ENCODE assay signal across 16 cellular contexts in genomic region chr22:21055880-21056319, GRCh38. TPM values are rescaled to one million over a fixed set of nuclear protein-coding genes. Genes with fewer than 3 reads are reported as not detected.
DNase-seq lines count a peak whose midpoint lies in the region; ATAC-seq and TF ChIP-seq lines count a peak whose summit lies in the region.
"Had no signal": no experiment of that assay in that cellular context is flagged by ENCODE, and none has a peak within 500 bp of the region (broad histone marks: within the 10 kb centered on the region; RNA-seq: fewer than 3 reads in every experiment).

No MANE protein-coding gene starts in this region.

- H3K27ac Mint-ChIP-seq in CD4-positive, CD25-positive, alpha-beta regulatory T cell: no peak overlapping the region
- H3K27ac Mint-ChIP-seq in endothelial cell (ENCODE audit: unreplicated experiment): peak overlapping the region; percentile 36

- H3K4me1 ChIP-seq in CD4-positive, CD25-positive, alpha-beta regulatory T cell (ENCODE audit: control insufficient read depth, insufficient read depth, low read length, poor library complexity, severe bottlenecking): peaks cover 8% of the 10 kb centered on the region
- peaks cover 16% of the 10 kb centered on the region for H3K4me1 ChIP-seq in OCI-LY7 (ENCODE audit: insufficient read depth, low read length, poor library complexity, severe bottlenecking)
- H3K4me1 ChIP-seq: ascending aorta, testis had no signal

- peak overlapping the region in 3 of 4 donors; percentile 56 to 67 (median 64) for H3K4me3 Mint-ChIP-seq in CD4-positive, CD25-positive, alpha-beta regulatory T cell
- no peak overlapping the region for H3K4me3 Mint-ChIP-seq in endothelial cell (ENCODE audit: unreplicated experiment)

- POLR2A ChIA-PET in OCI-LY7 (lab: Charles Lee): no interaction called here

- no TSS peak for BruUV-seq in OCI-LY7 (replicated peaks; lab: Mats Ljungman, UMichigan)

- peaks cover 0 to 23% (median 4%) of the 10 kb centered on the region in 4 donors for H3K4me1 Mint-ChIP-seq in CD4-positive, CD25-positive, alpha-beta regulatory T cell
- H3K4me1 Mint-ChIP-seq in endothelial cell (ENCODE audit: unreplicated experiment): peaks cover 27% of the 10 kb centered on the region

- H3K9me2 ChIP-seq in OCI-LY7 (ENCODE audit: insufficient read depth, low read length): no peaks in the 10 kb centered on the region

- intact Hi-C loops in OCI-LY7 (cut with micrococcal nuclease; ENCODE audit: unreplicated experiment): no loop called here

- no peaks in the 10 kb centered on the region for H3K36me3 ChIP-seq in CD4-positive, CD25-positive, alpha-beta regulatory T cell (ENCODE audit: control insufficient read depth, insufficient read depth, low read length)
- H3K36me3 ChIP-seq in OCI-LY7 (ENCODE audit: insufficient read depth, low read length): no peaks in the 10 kb centered on the region
- H3K36me3 ChIP-seq: ascending aorta had no signal

- H3K27me3 ChIP-seq in CD4-positive, CD25-positive, alpha-beta regulatory T cell (ENCODE audit: control insufficient read depth, insufficient read depth, low read length): peaks cover 3% of the 10 kb centered on the region
- H3K27me3 ChIP-seq: ascending aorta, testis had no signal

- peaks cover 10% of the 10 kb centered on the region for H3K27me3 Mint-ChIP-seq in CD4-positive, CD25-positive, alpha-beta regulatory T cell
- H3K27me3 Mint-ChIP-seq in endothelial cell (ENCODE audit: unreplicated experiment): peaks cover 20% of the 10 kb centered on the region

- no peaks in the 10 kb centered on the region for H4K20me1 ChIP-seq in OCI-LY7 (ENCODE audit: insufficient read depth, low read length)

- no peak overlapping the region for H3K27ac ChIP-seq in CD4-positive, CD25-positive, alpha-beta regulatory T cell (ENCODE audit: insufficient read depth, low read length, poor library complexity, severe bottlenecking)
- no peak overlapping the region for H3K27ac ChIP-seq in OCI-LY7 (ENCODE audit: low read depth, low read length, poor library complexity, severe bottlenecking)
- H3K27ac ChIP-seq: ascending aorta, dorsolateral prefrontal cortex, testis had no signal

- 0 out of 2 replicates have a peak overlapping the region, but pooled peaks have one; percentile 34 for H2AFZ ChIP-seq in OCI-LY7 (ENCODE audit: low read length)

- H3K36me3 Mint-ChIP-seq in CD4-positive, CD25-positive, alpha-beta regulatory T cell: no peaks in the 10 kb centered on the region
- no peaks in the 10 kb centered on the region for H3K36me3 Mint-ChIP-seq in endothelial cell (ENCODE audit: low read depth, unreplicated experiment)

- no peak for ATAC-seq in CD4-positive, CD25-positive, alpha-beta regulatory T cell (ENCODE audit: low read depth in 2 of 2)
- ATAC-seq in HG02885 (IDR thresholded peaks at IDR 0.05; ENCODE audit: poor library complexity, unreplicated experiment) (no peak), GM21723 (IDR thresholded peaks at IDR 0.05; ENCODE audit: unreplicated experiment) (no peak)

- no peaks in the 10 kb centered on the region for H3K9me3 Mint-ChIP-seq in CD4-positive, CD25-positive, alpha-beta regulatory T cell
- H3K9me3 Mint-ChIP-seq in endothelial cell (ENCODE audit: unreplicated experiment): no peaks in the 10 kb centered on the region

- CTCF ChIA-PET in OCI-LY7 (lab: Charles Lee; ENCODE audit: unreplicated experiment): interaction anchor here (0.5 to 0.6 kb wide), 2 partner anchors 41 to 248 kb away, joined by 3 read pairs; partner anchors contain the start of gene P2RX6

- H3K9me3 ChIP-seq in CD4-positive, CD25-positive, alpha-beta regulatory T cell (ENCODE audit: control insufficient read depth in 2 of 2, low read length in 2 of 2): no peaks in the 10 kb centered on the region
- H3K9me3 ChIP-seq in OCI-LY7 (ENCODE audit: low read length): no peaks in the 10 kb centered on the region
- H3K9me3 ChIP-seq: ascending aorta, testis had no signal

- H3K79me2 ChIP-seq in OCI-LY7 (ENCODE audit: insufficient read depth, low read depth, low read length): no peaks in the 10 kb centered on the region

- TF ChIP-seq CTCF in OCI-LY7 (conservative IDR thresholded peaks at IDR 0.05; ENCODE audit: low read length): no peak
- TF ChIP-seq CTCF in endothelial cell (IDR thresholded peaks at IDR 0.05; ENCODE audit: unreplicated experiment): no peak

- peak overlapping the region; percentile 46; the same call in 1 of the 2 replicates for H3K4me2 ChIP-seq in OCI-LY7 (ENCODE audit: low read length)

- no peak overlapping the region for H3K4me3 ChIP-seq in CD4-positive, CD25-positive, alpha-beta regulatory T cell (ENCODE audit: low read depth, low read length)
- H3K4me3 ChIP-seq in OCI-LY7 (ENCODE audit: low read depth, low read length, poor library complexity, severe bottlenecking): no peak overlapping the region
- H3K4me3 ChIP-seq: ascending aorta, dorsolateral prefrontal cortex, testis had no signal

- DNase-seq in CD4-positive, CD25-positive, alpha-beta regulatory T cell: no peak
- DNase-seq in CMK (ENCODE audit: low read depth): peak; percentile 42
- DNase-seq in OCI-LY7 (ENCODE audit: low spot score): no peak
- no peak for DNase-seq in endothelial cell (ENCODE audit: low spot score)
- DNase-seq in superior temporal gyrus (ENCODE audit: extremely low spot score): no peak
- DNase-seq in stimulated activated CD4-positive, alpha-beta T cell treated with anti-CD3 and anti-CD28 coated beads, Interleukin-4, amount 100 ng/mL, for 1 hour: no peak
- DNase-seq: Calu3, dorsolateral prefrontal cortex, NCI-H1105, nucleus accumbens, testis had no signal

RNA-seq across cellular contexts. Expression of gene LRRC74B, which starts 10.2 kb away (rescaled TPM):
- total RNA-seq in CD4-positive, CD25-positive, alpha-beta regulatory T cell: 0.10 TPM
- not detected for polyA plus RNA-seq in CD4-positive, CD25-positive, alpha-beta regulatory T cell
- not detected in 2 replicates for total RNA-seq in OCI-LY7 (2014; rRNA removed; shearing (Covaris generic))
- not detected in 2 replicates for total RNA-seq in OCI-LY7 (2022)
- total RNA-seq in endothelial cell (ENCODE audit: unreplicated experiment): not detected
- total RNA-seq: Calu3, skeletal muscle tissue had no signal

RNA-seq across cellular contexts. Expression of gene SLC7A4, which starts 23.5 kb away (rescaled TPM):
- total RNA-seq in CD4-positive, CD25-positive, alpha-beta regulatory T cell: not detected
- under 1 TPM in 1 of 4 donors, not detected in 3; 0.09 TPM for polyA plus RNA-seq in CD4-positive, CD25-positive, alpha-beta regulatory T cell
- not detected in 2 replicates for total RNA-seq in OCI-LY7 (2014; rRNA removed; shearing (Covaris generic))
- total RNA-seq in OCI-LY7 (2022) (not detected in 2 replicates), endothelial cell (ENCODE audit: unreplicated experiment) (not detected)
- total RNA-seq: RPMI7951 had no signal

RNA-seq across cellular contexts. Expression of gene P2RX6, which starts 40.9 kb away (rescaled TPM):
- 0.59 TPM for total RNA-seq in CD4-positive, CD25-positive, alpha-beta regulatory T cell
- under 1 TPM in 1 of 4 donors, not detected in 3; 0.10 TPM for polyA plus RNA-seq in CD4-positive, CD25-positive, alpha-beta regulatory T cell
- total RNA-seq in OCI-LY7 (2014; rRNA removed; shearing (Covaris generic)): 0.06 TPM in 1 of 2 replicates, not detected in the other
- total RNA-seq in OCI-LY7 (2022) (0.30 and 0.32 TPM in 2 replicates), endothelial cell (ENCODE audit: unreplicated experiment) (not detected)
- total RNA-seq: ascending aorta had no signal

RNA-seq across cellular contexts. Expression of gene THAP7, which starts 54.0 kb away (rescaled TPM):
- 41.7 TPM for total RNA-seq in CD4-positive, CD25-positive, alpha-beta regulatory T cell
- 10 to 100 TPM; 38.5 to 58.0 (median 47.4) TPM for polyA plus RNA-seq in CD4-positive, CD25-positive, alpha-beta regulatory T cell
- 60.4 and 73.0 TPM in 2 replicates for total RNA-seq in OCI-LY7 (2014; rRNA removed; shearing (Covaris generic))
- total RNA-seq in OCI-LY7 (2022) (35.8 and 36.3 TPM in 2 replicates), endothelial cell (ENCODE audit: unreplicated experiment) (13.5 TPM)
